In genomic region chr11:14249121-14249963, GRCh38 we compare ENCODE assay signal across 8 cellular contexts.
DNase-seq lines count a peak whose midpoint lies in the region; ATAC-seq and TF ChIP-seq lines count a peak whose summit lies in the region.

No MANE protein-coding gene starts in this region.

- H4K5ac ChIP-seq in IMR-90 (ENCODE audit: low read depth, low read length), result no peak overlapping the region

- 0 out of 2 replicates have a peak, but pooled peaks have one; percentile 23 for TF ChIP-seq POLR2A in IMR-90 (IDR thresholded peaks at IDR 0.05; ENCODE audit: low read depth, low read length)
- TF ChIP-seq POLR2A in Peyer's patch (IDR thresholded peaks at IDR 0.05), result no peak

- no peaks in the 10 kb centered on the region for H3K9me1 ChIP-seq in IMR-90 (ENCODE audit: insufficient read depth, low read length)

- H3K14ac ChIP-seq in IMR-90 (replicated peaks; ENCODE audit: low read depth, low read length) (no peak overlapping the region), neuronal stem cell (ENCODE audit: low read length) (no peak overlapping the region)

- DNase-seq in ELF-1 (ENCODE audit: low read depth, low spot score) (peak; percentile 75), IMR-90 (peak; percentile 53), Peyer's patch (peak; percentile 47 to 78 (median 73)), activated T-helper 1 cell treated with Interleukin-2 at 50 U/mL for 16 hours (ENCODE audit: low read depth) (peak; percentile 54), fibroblast of mammary gland (ENCODE audit: low read depth) (peak; percentile 61), neuronal stem cell (ENCODE audit: low spot score) (peak; percentile 71), substantia nigra (lab: John Stamatoyannopoulos, UW) (peak in 33 of 49 donors; percentile 22 to 72 (median 58)), T1000 (lab: John Stamatoyannopoulos, UW) (no peak)

- intact Hi-C loops in IMR-90 (cut with micrococcal nuclease), result loop anchor here (1.0 to 5.0 kb wide), 4 partner anchors 101 to 757 kb away; no protein-coding TSS in a partner anchor

- H2AK5ac ChIP-seq in IMR-90 (ENCODE audit: low read depth, low read length), result no peak overlapping the region
- H2AK5ac ChIP-seq in neuronal stem cell (ENCODE audit: low read depth, low read length), result no peak overlapping the region

- dilution Hi-C loops in IMR-90 (cut with HindIII; ENCODE audit: low sequenced_read_pairs, unreplicated experiment), result no loop called here

- H4K91ac ChIP-seq in IMR-90 (ENCODE audit: insufficient read depth, low read depth, low read length) (no peak overlapping the region), neuronal stem cell (ENCODE audit: low read depth, low read length, poor library complexity) (no peak overlapping the region)

- H3K18ac ChIP-seq in IMR-90 (ENCODE audit: low read depth, low read length) (no peak overlapping the region), neuronal stem cell (ENCODE audit: low read length) (no peak overlapping the region)

- H3K23ac ChIP-seq in IMR-90 (ENCODE audit: low read depth, low read length), result no peak overlapping the region
- H3K23ac ChIP-seq in neuronal stem cell (ENCODE audit: low read depth, low read length, poor library complexity), result peak overlapping the region; percentile 12

- no peak overlapping the region for H2BK20ac ChIP-seq in IMR-90 (ENCODE audit: low read depth, low read length)

- no TSS peak for BruUV-seq in IMR-90 (replicated peaks; lab: Mats Ljungman, UMichigan)

- H3K4me3 ChIP-seq in IMR-90 (ENCODE audit: insufficient read depth, low read depth, low read length) (no peak overlapping the region), Peyer's patch (no peak overlapping the region), fibroblast of mammary gland (ENCODE audit: control insufficient read depth, low read depth, low read length) (no peak overlapping the region), neuronal stem cell (ENCODE audit: low read length in 2 of 2) (no peak overlapping the region)

- H3K4me2 ChIP-seq in IMR-90 (ENCODE audit: low read depth, low read length), result no peak overlapping the region
- no peak overlapping the region for H3K4me2 ChIP-seq in neuronal stem cell (ENCODE audit: insufficient read depth, low read length, poor library complexity, severe bottlenecking)

- H4K8ac ChIP-seq in IMR-90 (ENCODE audit: low read depth in 2 of 2, low read length in 2 of 2) (no peak overlapping the region), neuronal stem cell (ENCODE audit: low read depth, low read length) (no peak overlapping the region)

- H3K9me3 ChIP-seq in IMR-90 (ENCODE audit: control insufficient read depth, insufficient read depth, low read length), result no peaks in the 10 kb centered on the region
- no peaks in the 10 kb centered on the region for H3K9me3 ChIP-seq in Peyer's patch
- H3K9me3 ChIP-seq in neuronal stem cell (replicated peaks in 1 of 2; ENCODE audit: control insufficient read depth in 2 of 2, insufficient read depth in 1 of 2, low read depth in 1 of 2, low read length in 2 of 2), result no peaks in the 10 kb centered on the region

- TF ChIP-seq RAD21 in IMR-90 (IDR thresholded peaks at IDR 0.05; ENCODE audit: low read length), result peak; percentile 95

- H3K36me3 ChIP-seq in IMR-90 (ENCODE audit: control insufficient read depth, insufficient read depth, low read length), result no peaks in the 10 kb centered on the region
- H3K36me3 ChIP-seq in Peyer's patch, result no peaks in the 10 kb centered on the region
- H3K36me3 ChIP-seq in neuronal stem cell (replicated peaks in 1 of 2; ENCODE audit: control insufficient read depth in 2 of 2, insufficient read depth in 2 of 2, low read length in 2 of 2), result no peaks in the 10 kb centered on the region

- no peaks in the 10 kb centered on the region for H3K79me1 ChIP-seq in IMR-90 (ENCODE audit: low read depth in 1 of 2, low read length in 2 of 2)
- H3K79me1 ChIP-seq in neuronal stem cell (ENCODE audit: low read depth, low read length), result no peaks in the 10 kb centered on the region

- H2AK9ac ChIP-seq in IMR-90 (replicated peaks; ENCODE audit: low read depth, low read length, poor library complexity), result no peak overlapping the region

- no peak overlapping the region for H3K9ac ChIP-seq in IMR-90 (ENCODE audit: low read depth, low read length)
- no peak overlapping the region for H3K9ac ChIP-seq in neuronal stem cell (ENCODE audit: low read depth, low read length, poor library complexity)

- H2BK5ac ChIP-seq in IMR-90 (ENCODE audit: low read depth, low read length, poor library complexity, severe bottlenecking) (no peak overlapping the region), neuronal stem cell (ENCODE audit: low read length) (no peak overlapping the region)

- H3K4ac ChIP-seq in IMR-90 (ENCODE audit: low read depth, low read length), result no peak overlapping the region
- H3K4ac ChIP-seq in neuronal stem cell (ENCODE audit: low read length), result no peak overlapping the region

- CTCF ChIA-PET in IMR-90 (lab: Yijun Ruan, JAX), result interaction anchor here (0.6 to 2.2 kb wide), 5 partner anchors 9 to 1040 kb away, joined by 3 to 7 read pairs (median 3); no protein-coding TSS in a partner anchor

- in situ Hi-C loops in IMR-90 (cut with MboI; ENCODE audit: low sequenced_read_pairs), result loop anchor here (5.0 to 10.0 kb wide), 2 partner anchors 292 to 475 kb away; no protein-coding TSS in a partner anchor

- H3K4me1 ChIP-seq in IMR-90 (ENCODE audit: control insufficient read depth, insufficient read depth, low read length) (peaks cover 2% of the 10 kb centered on the region; the same call in 1 of the 2 replicates), Peyer's patch (peaks cover 0 to 9% (median 0%) of the 10 kb centered on the region in 4 donors), neuronal stem cell (ENCODE audit: control insufficient read depth in 2 of 2, insufficient read depth in 1 of 2, low read depth in 1 of 2, low read length in 2 of 2) (peaks cover 2 to 15% of the 10 kb centered on the region in 2 donors)

- no peak overlapping the region for H3K56ac ChIP-seq in IMR-90 (ENCODE audit: extremely low read depth, insufficient read depth, low read length)

- H2BK15ac ChIP-seq in IMR-90 (ENCODE audit: low read depth, low read length) (no peak overlapping the region), neuronal stem cell (ENCODE audit: low read length) (no peak overlapping the region)

- peak overlapping the region; percentile 19 for H2AFZ ChIP-seq in IMR-90 (replicated peaks; ENCODE audit: low read length, poor library complexity)
- H2AFZ ChIP-seq in neuronal stem cell (ENCODE audit: low read length), result no peak overlapping the region

- no peaks in the 10 kb centered on the region for H4K20me1 ChIP-seq in IMR-90 (ENCODE audit: insufficient read depth, low read length)

- H2BK120ac ChIP-seq in IMR-90 (ENCODE audit: low read depth, low read length) (no peak overlapping the region), neuronal stem cell (ENCODE audit: low read depth, low read length) (no peak overlapping the region)

- POLR2A ChIA-PET in IMR-90 (lab: Charles Lee; ENCODE audit: unreplicated experiment), result no interaction called here

- TF ChIP-seq CTCF in IMR-90 (conservative IDR thresholded peaks at IDR 0.05; ENCODE audit: low read depth, low read length) (peak; percentile 92), Peyer's patch (IDR thresholded peaks at IDR 0.05) (peak; percentile 49 to 94 (median 91)), fibroblast of mammary gland (conservative IDR thresholded peaks at IDR 0.05; ENCODE audit: control insufficient read depth, insufficient read depth, low read depth, low read length) (peak; percentile 84)

- peaks cover 49% of the 10 kb centered on the region for H3K27me3 ChIP-seq in IMR-90 (ENCODE audit: control insufficient read depth, insufficient read depth, low read length)
- H3K27me3 ChIP-seq in Peyer's patch, result no peaks in the 10 kb centered on the region
- peaks cover 0 to 38% (median 0%) of the 10 kb centered on the region in 3 experiments for H3K27me3 ChIP-seq in neuronal stem cell (ENCODE audit: control insufficient read depth in 3 of 3, insufficient read depth in 3 of 3, low read depth in 1 of 3, low read length in 3 of 3)

- H2BK12ac ChIP-seq in neuronal stem cell (ENCODE audit: low read length), result no peak overlapping the region

- WGBS in IMR-90 (ENCODE audit: extremely low coverage in 2 of 2, insufficient read length in 1 of 2), 2 experiments, result no CpG with 5 or more reads among the region's 10 CpGs
- WGBS in neuronal stem cell (ENCODE audit: extremely low coverage in 2 of 2, insufficient read length in 2 of 2, insufficient replicate concordance in 1 of 2), 2 donors, result no CpG with 5 or more reads among the region's 10 CpGs

- no peak overlapping the region for H3K27ac ChIP-seq in IMR-90 (ENCODE audit: insufficient read depth, low read length)
- H3K27ac ChIP-seq in Peyer's patch, result no peak overlapping the region
- H3K27ac ChIP-seq in neuronal stem cell (replicated peaks; ENCODE audit: low read length), result peak overlapping the region; percentile 26
- no peak overlapping the region for H3K27ac ChIP-seq in substantia nigra (ENCODE audit: low read depth, low read length, poor library complexity, severe bottlenecking)

- ATAC-seq in IMR-90 (ENCODE audit: low read depth), result peak; percentile 56

TF ChIP-seq in IMR-90, 13 proteins besides CTCF, POLR2A, EP300 and RAD21:
- TF ChIP-seq SMC3 (IDR thresholded peaks at IDR 0.05; ENCODE audit: low read depth, low read length), result peak; percentile 86
- TF ChIP-seq CEBPB (IDR thresholded peaks at IDR 0.05; ENCODE audit: low read depth, low read length), result no peak
